ENCODE assay signal across 15 cellular contexts in the genomic region with DNA sequence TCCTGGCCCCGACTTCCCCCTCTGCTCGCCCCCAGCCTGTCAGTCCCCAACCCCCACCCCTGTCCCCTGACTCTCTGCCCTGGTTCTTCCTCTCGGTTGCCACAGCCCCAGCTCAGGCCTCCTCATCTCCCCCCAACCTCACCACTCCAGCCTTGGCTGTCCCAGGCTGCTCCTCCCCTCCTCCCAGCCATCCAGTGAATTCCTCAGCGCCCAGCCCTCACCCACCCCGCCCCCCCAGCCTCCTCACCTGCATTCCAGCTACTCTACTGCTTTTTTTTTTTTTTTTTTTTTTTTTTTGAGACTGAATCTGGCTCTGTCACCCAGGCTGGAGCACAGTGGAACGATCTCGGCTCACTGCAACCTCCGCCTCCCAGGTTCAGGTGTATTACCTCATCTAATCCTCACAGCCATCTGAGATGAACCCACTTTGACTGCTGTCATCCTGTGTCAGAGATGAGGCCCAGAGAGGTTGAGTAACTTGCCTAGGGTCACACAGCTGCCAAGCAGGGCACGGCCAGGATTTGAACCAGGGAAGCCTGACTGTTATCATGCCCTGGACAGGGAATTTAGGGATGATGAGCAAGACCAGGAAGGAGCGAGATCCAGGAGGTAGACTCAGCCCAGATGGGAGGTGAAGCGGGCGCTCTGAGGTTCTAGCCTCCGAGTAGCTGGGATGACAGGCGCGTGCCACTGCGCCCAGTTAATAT. TPM values are rescaled to one million over a fixed set of nuclear protein-coding genes. Genes with fewer than 3 reads are reported as not detected.
DNase-seq lines count a peak whose midpoint lies in the region; ATAC-seq and TF ChIP-seq lines count a peak whose summit lies in the region.
"Had no signal": no experiment of that assay in that cellular context is flagged by ENCODE, and none has a peak within 500 bp of the region (broad histone marks: within the 10 kb centered on the region; RNA-seq: fewer than 3 reads in every experiment).

No MANE protein-coding gene starts in this region.

- H3K4me2 ChIP-seq in GM23338, result peak overlapping the region; percentile 73

- peaks cover 10% of the 10 kb centered on the region for H3K4me1 ChIP-seq in GM23338 (ENCODE audit: insufficient read depth)
- H3K4me1 ChIP-seq: gastrocnemius medialis had no signal

- no peak overlapping the region for H2AFZ ChIP-seq in GM23338

- TF ChIP-seq CTCF in GM23338 (conservative IDR thresholded peaks at IDR 0.05; ENCODE audit: low read depth in 2 of 2), result no peak
- no peak for TF ChIP-seq CTCF in fibroblast of villous mesenchyme (IDR thresholded peaks at IDR 0.05; ENCODE audit: insufficient read depth, low read depth, low read length)
- TF ChIP-seq CTCF in omental fat pad (IDR thresholded peaks at IDR 0.05), result no peak

- H3K9me3 ChIP-seq in T-helper 17 cell (ENCODE audit: control insufficient read depth, low read length, poor library complexity, severe bottlenecking), result no peaks in the 10 kb centered on the region
- H3K9me3 ChIP-seq: gastrocnemius medialis had no signal

- DNase-seq in GM23338 (ENCODE audit: low spot score) (peak; percentile 95), NCI-H2171 (lab: John Stamatoyannopoulos, UW) (peak; percentile 54), fibroblast of villous mesenchyme (ENCODE audit: low read depth) (peak; percentile 56), omental fat pad (ENCODE audit: low spot score) (no peak), T-helper 17 cell (no peak), 8988T (no peak), NCI-H446 (lab: John Stamatoyannopoulos, UW) (no peak)
- DNase-seq: activated CD8-positive, alpha-beta memory T cell treated with anti-CD3 and anti-CD28 coated beads, Interleukin-2, amount 10 ng/mL, durations not matched to agents 7 days and 5 days; activated naive CD8-positive, alpha-beta T cell treated with anti-CD3 and anti-CD28 coated beads, Interleukin-2, amount 10 ng/mL, durations not matched to agents 7 days and 5 days; CD4-positive, alpha-beta memory T cell; gastrocnemius medialis; NCI-H187 had no signal

- peaks cover 22% of the 10 kb centered on the region; the same call in 1 of the 2 replicates for H3F3A ChIP-seq in GM23338 (replicated peaks; ENCODE audit: low read depth)

- no peaks in the 10 kb centered on the region for H4K20me1 ChIP-seq in GM23338 (replicated peaks; ENCODE audit: insufficient read depth)

- H3K27me3 ChIP-seq in GM23338 (ENCODE audit: insufficient read depth), result no peaks in the 10 kb centered on the region
- H3K27me3 ChIP-seq: gastrocnemius medialis had no signal

- no peaks in the 10 kb centered on the region for H3K9me3 Mint-ChIP-seq in GM23338
- H3K9me3 Mint-ChIP-seq: activated naive CD8-positive, alpha-beta T cell treated with anti-CD3 and anti-CD28 coated beads, Interleukin-2, amount 10 ng/mL, durations not matched to agents 7 days and 5 days; CD4-positive, alpha-beta memory T cell; stimulated activated effector memory CD8-positive, alpha-beta T cell treated with anti-CD3 and anti-CD28 coated beads, Interleukin-12 subunit alpha, Interleukin-12 subunit beta, amount 100 ng/mL, for 72 hours had no signal

- H3K4me3 Mint-ChIP-seq in GM23338 (peak overlapping the region; percentile 60), T-helper 17 cell (no peak overlapping the region)
- H3K4me3 Mint-ChIP-seq: activated CD8-positive, alpha-beta memory T cell treated with anti-CD3 and anti-CD28 coated beads, Interleukin-2, amount 10 ng/mL, durations not matched to agents 7 days and 5 days; activated naive CD8-positive, alpha-beta T cell treated with anti-CD3 and anti-CD28 coated beads, Interleukin-2, amount 10 ng/mL, durations not matched to agents 7 days and 5 days; stimulated activated effector memory CD8-positive, alpha-beta T cell treated with anti-CD3 and anti-CD28 coated beads, Interleukin-12 subunit alpha, Interleukin-12 subunit beta, amount 100 ng/mL, for 72 hours had no signal

- H3K4me1 Mint-ChIP-seq in GM23338, result peaks cover 27% of the 10 kb centered on the region
- H3K4me1 Mint-ChIP-seq in T-helper 17 cell, result peaks cover 2% of the 10 kb centered on the region
- H3K4me1 Mint-ChIP-seq: activated CD8-positive, alpha-beta memory T cell treated with anti-CD3 and anti-CD28 coated beads, Interleukin-2, amount 10 ng/mL, durations not matched to agents 7 days and 5 days; stimulated activated effector memory CD8-positive, alpha-beta T cell treated with anti-CD3 and anti-CD28 coated beads, Interleukin-12 subunit alpha, Interleukin-12 subunit beta, amount 100 ng/mL, for 72 hours had no signal

- ATAC-seq in GM23338, result peak; percentile 85
- ATAC-seq in omental fat pad (ENCODE audit: low FRiP score), result peak; percentile 3
- ATAC-seq in T-helper 17 cell, result no peak
- ATAC-seq in HG03196 (IDR thresholded peaks at IDR 0.05; ENCODE audit: unreplicated experiment), result no peak
- ATAC-seq: activated CD8-positive, alpha-beta memory T cell treated with anti-CD3 and anti-CD28 coated beads, Interleukin-2, amount 10 ng/mL, durations not matched to agents 7 days and 5 days; gastrocnemius medialis; stimulated activated effector memory CD8-positive, alpha-beta T cell treated with anti-CD3 and anti-CD28 coated beads, Interleukin-12 subunit alpha, Interleukin-12 subunit beta, amount 100 ng/mL, for 72 hours had no signal

- H3K36me3 Mint-ChIP-seq in GM23338 (ENCODE audit: low read depth), result no peaks in the 10 kb centered on the region
- H3K36me3 Mint-ChIP-seq in T-helper 17 cell (ENCODE audit: low read depth), result no peaks in the 10 kb centered on the region
- H3K36me3 Mint-ChIP-seq: activated CD8-positive, alpha-beta memory T cell treated with anti-CD3 and anti-CD28 coated beads, Interleukin-2, amount 10 ng/mL, durations not matched to agents 7 days and 5 days; activated naive CD8-positive, alpha-beta T cell treated with anti-CD3 and anti-CD28 coated beads, Interleukin-2, amount 10 ng/mL, durations not matched to agents 7 days and 5 days; CD4-positive, alpha-beta memory T cell had no signal

- H3K79me2 ChIP-seq in GM23338 (replicated peaks; ENCODE audit: insufficient read depth), result no peaks in the 10 kb centered on the region

- H3K36me3 ChIP-seq in GM23338 (ENCODE audit: insufficient read depth), result no peaks in the 10 kb centered on the region
- H3K36me3 ChIP-seq: gastrocnemius medialis had no signal

- H3K4me3 ChIP-seq in GM23338 (peak overlapping the region; percentile 43), fibroblast of villous mesenchyme (ENCODE audit: low read depth, low read length) (no peak overlapping the region)
- H3K4me3 ChIP-seq: gastrocnemius medialis had no signal

- no peaks in the 10 kb centered on the region for H3K9me2 ChIP-seq in GM23338 (ENCODE audit: insufficient read depth)

- H3K27ac Mint-ChIP-seq in GM23338, result peak overlapping the region; percentile 97
- no peak overlapping the region for H3K27ac Mint-ChIP-seq in T-helper 17 cell
- H3K27ac Mint-ChIP-seq: activated CD8-positive, alpha-beta memory T cell treated with anti-CD3 and anti-CD28 coated beads, Interleukin-2, amount 10 ng/mL, durations not matched to agents 7 days and 5 days; activated naive CD8-positive, alpha-beta T cell treated with anti-CD3 and anti-CD28 coated beads, Interleukin-2, amount 10 ng/mL, durations not matched to agents 7 days and 5 days had no signal

- H3K27ac ChIP-seq in GM23338 (ENCODE audit: low read depth), result peak overlapping the region; percentile 92; the same call in 1 of the 2 replicates
- H3K27ac ChIP-seq: gastrocnemius medialis had no signal

- peaks cover 11% of the 10 kb centered on the region for H3K27me3 Mint-ChIP-seq in GM23338 (ENCODE audit: insufficient read depth, low read depth, poor library complexity)
- peaks cover 10% of the 10 kb centered on the region for H3K27me3 Mint-ChIP-seq in T-helper 17 cell

TF ChIP-seq in GM23338, 12 proteins besides CTCF, POLR2A, EP300 and RAD21:
- TF ChIP-seq JUNB (IDR thresholded peaks at IDR 0.05; ENCODE audit: unreplicated experiment), result no peak
- peak; percentile 36; the same call in 1 of the 2 replicates for TF ChIP-seq POLR2AphosphoS5 (IDR thresholded peaks at IDR 0.05; ENCODE audit: low read depth)

RNA-seq across cellular contexts. Expression of a gene that starts 2.6 kb away (rescaled TPM):
- total RNA-seq in GM23338 (2014; rRNA removed; shearing (Covaris generic)), result 1.3 TPM in 1 of 2 replicates, not detected in the other
- 2.3 and 2.5 TPM in 2 replicates for polyA plus RNA-seq in GM23338 (2016; fragmentation: Nextera tagmentation; extraction: Ambion mirVana)
- total RNA-seq in fibroblast of villous mesenchyme (under 0.01 TPM in 1 of 2 replicates, not detected in the other), omental fat pad (not detected), T-helper 17 cell (not detected)
- total RNA-seq: activated CD8-positive, alpha-beta memory T cell treated with anti-CD3 and anti-CD28 coated beads, Interleukin-2, amount 10 ng/mL, durations not matched to agents 7 days and 5 days; activated naive CD8-positive, alpha-beta T cell treated with anti-CD3 and anti-CD28 coated beads, Interleukin-2, amount 10 ng/mL, durations not matched to agents 7 days and 5 days; CD4-positive, alpha-beta memory T cell; gastrocnemius medialis had no signal

RNA-seq across cellular contexts. Expression of a gene that starts 42.9 kb away (rescaled TPM):
- total RNA-seq in GM23338 (2014; rRNA removed; shearing (Covaris generic)), result 5.7 and 11.8 TPM in 2 replicates
- polyA plus RNA-seq in GM23338 (2016; fragmentation: Nextera tagmentation; extraction: Ambion mirVana), result 1.6 and 2.0 TPM in 2 replicates
- total RNA-seq in fibroblast of villous mesenchyme, result 0.32 and 0.43 TPM in 2 replicates
- under 1 TPM; 0.12 to 0.47 (median 0.39) TPM for total RNA-seq in omental fat pad
- 10 to 100 TPM; 11.5 to 18.4 TPM for total RNA-seq in T-helper 17 cell
- total RNA-seq: gastrocnemius medialis had no signal

RNA-seq across cellular contexts. Expression of a gene that starts 52.0 kb away (rescaled TPM):
- total RNA-seq in GM23338 (2014; rRNA removed; shearing (Covaris generic)), result not detected in 2 replicates
- polyA plus RNA-seq in GM23338 (2016; fragmentation: Nextera tagmentation; extraction: Ambion mirVana), result not detected in 2 replicates
- total RNA-seq in fibroblast of villous mesenchyme, result not detected in 2 replicates
- not detected for total RNA-seq in omental fat pad
- total RNA-seq in T-helper 17 cell, result not detected
- total RNA-seq: activated CD8-positive, alpha-beta memory T cell treated with anti-CD3 and anti-CD28 coated beads, Interleukin-2, amount 10 ng/mL, durations not matched to agents 7 days and 5 days; activated naive CD8-positive, alpha-beta T cell treated with anti-CD3 and anti-CD28 coated beads, Interleukin-2, amount 10 ng/mL, durations not matched to agents 7 days and 5 days; CD4-positive, alpha-beta memory T cell; dermis microvascular lymphatic vessel endothelial cell; gastrocnemius medialis had no signal
- polyA plus RNA-seq: CD4-positive, alpha-beta memory T cell had no signal

Comparison
In these comparisons a context has a peak if more than half of its experiments do, and no peak if none do; other contexts are left out.
1. ATAC-seq: peak in GM23338 (single experiment) and omental fat pad (single experiment); none in T-helper 17 cell (single experiment) and HG03196 (single experiment).
2. DNase-seq: peak in GM23338 (single experiment), NCI-H2171 (single experiment) and fibroblast of villous mesenchyme (single experiment); none in omental fat pad (single experiment), T-helper 17 cell (0 of 3), 8988T (single experiment) and NCI-H446 (0 of 2).